9 cellular contexts compared by ENCODE assay signal in the genomic region with DNA sequence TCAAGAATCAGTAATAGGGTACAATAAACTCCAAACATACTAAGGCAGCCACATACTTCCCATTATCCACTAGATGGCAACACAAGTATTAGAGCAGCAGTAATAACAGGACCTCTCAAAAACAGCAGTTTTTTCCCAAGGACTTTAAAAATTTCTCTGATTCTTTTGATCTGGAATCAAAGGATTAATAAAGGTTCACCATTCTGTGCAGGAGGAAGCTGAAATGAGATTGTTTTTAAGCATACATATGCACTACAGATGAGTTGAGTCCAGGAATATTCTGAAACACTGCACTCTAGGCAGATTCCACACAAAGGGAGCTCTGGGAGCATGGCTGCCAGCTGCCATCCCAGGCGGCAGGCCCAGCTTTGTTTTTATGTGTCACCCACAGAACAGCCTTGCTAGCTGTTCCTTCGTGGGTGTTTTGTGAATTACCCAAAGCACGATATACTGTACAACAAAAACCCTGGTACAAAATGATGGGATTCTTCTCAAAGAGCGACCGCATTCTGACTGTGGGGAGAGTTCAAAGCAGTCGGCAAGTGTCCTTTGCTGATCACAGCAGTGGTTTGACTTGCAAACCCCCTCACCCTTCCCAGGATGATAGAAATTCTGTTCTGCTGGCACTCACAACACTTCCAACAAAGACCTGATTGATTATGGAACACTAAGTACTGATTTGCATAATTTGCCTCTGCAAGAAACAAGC.
A peak's percentile ranks its signal among the peaks of the same experiment; 100 is the strongest.
DNase-seq lines count a peak whose midpoint lies in the region; ATAC-seq, FAIRE-seq and TF ChIP-seq lines count a peak whose summit lies in the region.
"Had no signal": no experiment of that assay in that cellular context is flagged by ENCODE, and none has a peak within 500 bp of the region (broad histone marks: within the 10 kb centered on the region; RNA-seq: fewer than 3 reads in every experiment).

No MANE protein-coding gene starts in this region.

- H4K5ac ChIP-seq in H1 (ENCODE audit: insufficient read length, low read depth, low read length), result no peak overlapping the region

- no peaks in the 10 kb centered on the region for H3K36me3 ChIP-seq in DOHH2 (ENCODE audit: control insufficient read depth, low read length)
- no peaks in the 10 kb centered on the region for H3K36me3 ChIP-seq in H1 (ENCODE audit: control insufficient read depth in 2 of 4, insufficient read depth in 4 of 4, low read length in 3 of 4)
- H3K36me3 ChIP-seq in neural cell (ENCODE audit: insufficient read depth, low read length), result no peaks in the 10 kb centered on the region

- H3K27ac ChIP-seq in DOHH2 (ENCODE audit: low read depth, low read length), result no peak overlapping the region
- H3K27ac ChIP-seq in H1 (ENCODE audit: low read depth, low read length), result no peak overlapping the region
- peak overlapping the region; percentile 70 for H3K27ac ChIP-seq in neural cell (ENCODE audit: low read length)

- no peak overlapping the region for H3K4me3 Mint-ChIP-seq in activated CD8-positive, alpha-beta T cell treated with anti-CD3 and anti-CD28 coated beads for 36 hours

- no peaks in the 10 kb centered on the region for H3K79me1 ChIP-seq in H1 (ENCODE audit: low read depth, low read length)

- H3K9ac ChIP-seq in H1 (replicated peaks in 1 of 4; ENCODE audit: extremely low read depth in 1 of 4, low read depth in 3 of 4, low read length in 3 of 4), result no peak overlapping the region
- H3K9ac ChIP-seq in neural cell (ENCODE audit: low read length), result peak overlapping the region; percentile 60

- H3K18ac ChIP-seq in H1 (ENCODE audit: extremely low read depth, low read length), result 0 out of 2 replicates have a peak overlapping the region, but pooled peaks have one; percentile 4

- H3K9me2 ChIP-seq in DOHH2 (replicated peaks; ENCODE audit: control insufficient read depth, low read length), result no peaks in the 10 kb centered on the region
- H3K9me2 ChIP-seq in neural cell (ENCODE audit: insufficient read depth, low read length), result no peaks in the 10 kb centered on the region

- no peaks in the 10 kb centered on the region for H3F3A ChIP-seq in DOHH2 (ENCODE audit: control insufficient read depth, insufficient read depth)
- peaks cover 7% of the 10 kb centered on the region for H3F3A ChIP-seq in neural cell (ENCODE audit: insufficient read depth, low read length, poor library complexity, severe bottlenecking)

- H3K4me3 ChIP-seq in DOHH2 (ENCODE audit: low read length) (no peak overlapping the region), H1 (ENCODE audit: extremely low read depth in 1 of 4, insufficient read depth in 2 of 4, low read depth in 3 of 4, low read length in 4 of 4) (no peak overlapping the region; a peak in 1 of 8 replicates), neural cell (ENCODE audit: low read length) (peak overlapping the region; percentile 32)

- H4K20me1 ChIP-seq in DOHH2 (ENCODE audit: control insufficient read depth, insufficient read depth, low read depth, low read length), result peaks cover 20% of the 10 kb centered on the region; the same call in 1 of the 2 replicates
- H4K20me1 ChIP-seq in H1 (replicated peaks in 1 of 2; ENCODE audit: control insufficient read depth in 1 of 2, insufficient read depth in 2 of 2, low read length in 2 of 2), result peaks cover 0 to 1% of the 10 kb centered on the region in 2 experiments
- H4K20me1 ChIP-seq in neural cell (ENCODE audit: insufficient read depth), result no peaks in the 10 kb centered on the region

- H3K27ac Mint-ChIP-seq in activated CD8-positive, alpha-beta T cell treated with anti-CD3 and anti-CD28 coated beads for 36 hours, result no peak overlapping the region

- H3K23ac ChIP-seq in H1 (ENCODE audit: insufficient read length), result no peak overlapping the region

- H2AK5ac ChIP-seq in H1 (ENCODE audit: low read depth, low read length), result no peak overlapping the region

- H2BK20ac ChIP-seq in H1 (ENCODE audit: low read length), result no peak overlapping the region

- no peaks in the 10 kb centered on the region for H3K27me3 Mint-ChIP-seq in activated CD8-positive, alpha-beta T cell treated with anti-CD3 and anti-CD28 coated beads for 36 hours

- no peak overlapping the region for H2BK15ac ChIP-seq in H1 (ENCODE audit: low read length)

- H3K56ac ChIP-seq in H1 (replicated peaks; ENCODE audit: insufficient read length, low read depth, low read length), result no peak overlapping the region

- no peak overlapping the region for H4K91ac ChIP-seq in H1 (replicated peaks; ENCODE audit: insufficient read length, low read length)

- H3K4ac ChIP-seq in H1 (replicated peaks; ENCODE audit: insufficient read length, low read depth, low read length), result no peak overlapping the region

- H3K79me2 ChIP-seq in DOHH2 (ENCODE audit: control insufficient read depth, low read length) (peaks cover 42% of the 10 kb centered on the region), H1 (ENCODE audit: control insufficient read depth in 1 of 2, insufficient read depth in 2 of 2, low read length in 2 of 2) (peaks cover 0 to 2% of the 10 kb centered on the region in 2 experiments; a peak in 1 of 4 replicates), neural cell (replicated peaks; ENCODE audit: insufficient read depth, low read length) (no peaks in the 10 kb centered on the region)

- no peaks in the 10 kb centered on the region for H3K4me1 Mint-ChIP-seq in activated CD8-positive, alpha-beta T cell treated with anti-CD3 and anti-CD28 coated beads for 36 hours (ENCODE audit: low read depth)

- peak; percentile 85 for FAIRE-seq in H1 (lab: Jason Lieb, UNC)

- peak in 1 of 2 experiments; percentile 18; a peak in 2 of 4 replicates for TF ChIP-seq RAD21 in H1 (IDR thresholded peaks at IDR 0.05 in 1 of 2, conservative IDR thresholded peaks at IDR 0.05 in 1 of 2; ENCODE audit: low read depth in 2 of 2, low read length in 2 of 2)
- peak; percentile 75 for TF ChIP-seq RAD21 in neural cell (conservative IDR thresholded peaks at IDR 0.05)

- no peak overlapping the region for H2BK120ac ChIP-seq in H1 (replicated peaks; ENCODE audit: low read depth, low read length)

- 47% methylated on average over 6 of the region's 6 CpGs; no CpG with 5 or more reads in 1 of the 2 experiments for WGBS in H1 (ENCODE audit: extremely low coverage in 1 of 2, insufficient coverage in 1 of 2, insufficient read length in 1 of 2, insufficient replicate concordance in 2 of 2, low coverage in 1 of 2, low lambda C conversion rate in 2 of 2, missing lambda C conversion rate in 1 of 2), 2 experiments

- intact Hi-C loops in activated CD8-positive, alpha-beta T cell treated with anti-CD3 and anti-CD28 coated beads for 36 hours (cut with micrococcal nuclease), result no loop called here

- TF ChIP-seq EP300 in H1 (IDR thresholded peaks at IDR 0.05; ENCODE audit: borderline replicate concordance in 1 of 2, low read depth in 2 of 2, low read length in 2 of 2) (no peak), neural cell (conservative IDR thresholded peaks at IDR 0.05; ENCODE audit: poor library complexity, severe bottlenecking) (no peak)

- H3K4me1 ChIP-seq in DOHH2 (ENCODE audit: control insufficient read depth, low read length) (no peaks in the 10 kb centered on the region), H1 (replicated peaks in 1 of 4; ENCODE audit: control insufficient read depth in 3 of 4, insufficient read depth in 4 of 4, low read length in 3 of 4) (peaks cover 2 to 23% (median 10%) of the 10 kb centered on the region in 4 experiments)

- peak; percentile 53 for TF ChIP-seq CTCF in DOHH2 (IDR thresholded peaks at IDR 0.05; ENCODE audit: low read depth, low read length, poor library complexity, severe bottlenecking)
- peak in 1 of 3 experiments; percentile 8; a peak in 2 of 4 replicates for TF ChIP-seq CTCF in H1 (IDR thresholded peaks at IDR 0.05; ENCODE audit: control extremely low read depth in 1 of 3, insufficient read depth in 1 of 3, low read depth in 1 of 3, low read length in 3 of 3)
- peak; percentile 85 for TF ChIP-seq CTCF in neural cell (IDR thresholded peaks at IDR 0.05; ENCODE audit: poor library complexity, severe bottlenecking)
- TF ChIP-seq CTCF in activated CD8-positive, alpha-beta T cell treated with anti-CD3 and anti-CD28 coated beads for 36 hours (IDR thresholded peaks at IDR 0.05), result no peak

- H2AFZ ChIP-seq in H1 (ENCODE audit: low read length) (no peak overlapping the region), neural cell (ENCODE audit: low read depth, low read length) (peak overlapping the region; percentile 62)

- H3K4me2 ChIP-seq in DOHH2 (ENCODE audit: low read length), result no peak overlapping the region
- peak overlapping the region; percentile 24 to 57; a peak in 3 of 4 replicates for H3K4me2 ChIP-seq in H1 (ENCODE audit: insufficient read depth in 1 of 2, low read depth in 2 of 2, low read length in 2 of 2)
- H3K4me2 ChIP-seq in neural cell (ENCODE audit: low read length), result no peak overlapping the region

- H3K23me2 ChIP-seq in H1 (ENCODE audit: low read depth, low read length), result no peaks in the 10 kb centered on the region

- H4K8ac ChIP-seq in H1 (ENCODE audit: extremely low read depth, insufficient read depth, low read length), result no peak overlapping the region

- H3K36me3 Mint-ChIP-seq in activated CD8-positive, alpha-beta T cell treated with anti-CD3 and anti-CD28 coated beads for 36 hours (ENCODE audit: low read depth), result no peaks in the 10 kb centered on the region

- H2BK5ac ChIP-seq in H1 (ENCODE audit: low read depth, low read length), result no peak overlapping the region

- DNase-seq in NCI-H526 treated with DMSO at 0.1 percent for 48 hours (lab: John Stamatoyannopoulos, UW), result peak; percentile 95
- no peak for DNase-seq in H1 (ENCODE audit: low read depth in 1 of 2, low spot score in 2 of 2)
- DNase-seq in activated CD8-positive, alpha-beta T cell treated with anti-CD3 and anti-CD28 coated beads for 36 hours, result no peak
- DNase-seq in SIG-M5 treated with dmso at 0.1 percent for 504 hours (lab: John Stamatoyannopoulos, UW; ENCODE audit: unreplicated experiment), result no peak
- DNase-seq in NCI-H146 (lab: John Stamatoyannopoulos, UW), result no peak
- DNase-seq: cerebellar nuclear complex had no signal

- no peak overlapping the region for H3K14ac ChIP-seq in H1 (ENCODE audit: insufficient read length)

- no peak overlapping the region; the same call in 1 of the 2 replicates for H2BK12ac ChIP-seq in H1 (ENCODE audit: low read depth, low read length)

- POLR2A ChIA-PET in H1 (lab: Charles Lee; ENCODE audit: partially characterized antibody), result interaction anchor here (1.4 kb wide), 1 partner anchor 10 kb away, joined by 3 read pairs; no protein-coding TSS in a partner anchor
- POLR2A ChIA-PET in activated CD8-positive, alpha-beta T cell treated with anti-CD3 and anti-CD28 coated beads for 36 hours (lab: Charles Lee), result no interaction called here

- H3K9me3 Mint-ChIP-seq in activated CD8-positive, alpha-beta T cell treated with anti-CD3 and anti-CD28 coated beads for 36 hours, result no peaks in the 10 kb centered on the region

- H3K27me3 ChIP-seq in DOHH2 (ENCODE audit: control insufficient read depth, low read length) (no peaks in the 10 kb centered on the region), H1 (replicated peaks in 1 of 4; ENCODE audit: control insufficient read depth in 3 of 4, extremely low read depth in 1 of 4, insufficient read depth in 3 of 4, low read length in 3 of 4) (no peaks in the 10 kb centered on the region), neural cell (ENCODE audit: insufficient read depth, low read depth, low read length) (no peaks in the 10 kb centered on the region)

- ATAC-seq in HG02763 (IDR thresholded peaks at IDR 0.05; ENCODE audit: unreplicated experiment), result no peak
- no peak for ATAC-seq in activated CD8-positive, alpha-beta T cell treated with anti-CD3 and anti-CD28 coated beads for 36 hours

- H3K9me3 ChIP-seq in DOHH2 (ENCODE audit: control insufficient read depth, insufficient read depth, low read length) (no peaks in the 10 kb centered on the region), H1 (ENCODE audit: insufficient read depth in 2 of 2, low read depth in 1 of 2, low read length in 1 of 2) (no peaks in the 10 kb centered on the region), neural cell (ENCODE audit: low read length) (no peaks in the 10 kb centered on the region)

- no peak for TF ChIP-seq POLR2A in H1 (IDR thresholded peaks at IDR 0.05; ENCODE audit: control extremely low read depth in 1 of 2, low read depth in 2 of 2, low read length in 2 of 2)

- CTCF ChIA-PET in H1 (lab: Charles Lee; ENCODE audit: partially characterized antibody), result interaction anchor here (0.8 to 2.7 kb wide), 13 partner anchors 8 to 237 kb away, joined by 3 to 14 read pairs (median 4); no protein-coding TSS in a partner anchor
- CTCF ChIA-PET in activated CD8-positive, alpha-beta T cell treated with anti-CD3 and anti-CD28 coated beads for 36 hours (lab: Charles Lee), result interaction anchor here (0.6 to 1.5 kb wide), 3 partner anchors 11 to 1546 kb away, joined by 3 to 5 read pairs (median 3); no protein-coding TSS in a partner anchor

Comparison
In these comparisons a context has a peak if more than half of its experiments do, and no peak if none do; other contexts are left out.
1. H3K4me2 ChIP-seq: peak in H1 (2 of 2); none in DOHH2 (single experiment) and neural cell (single experiment).